8 cellular contexts compared by ENCODE assay signal in the genomic region with DNA sequence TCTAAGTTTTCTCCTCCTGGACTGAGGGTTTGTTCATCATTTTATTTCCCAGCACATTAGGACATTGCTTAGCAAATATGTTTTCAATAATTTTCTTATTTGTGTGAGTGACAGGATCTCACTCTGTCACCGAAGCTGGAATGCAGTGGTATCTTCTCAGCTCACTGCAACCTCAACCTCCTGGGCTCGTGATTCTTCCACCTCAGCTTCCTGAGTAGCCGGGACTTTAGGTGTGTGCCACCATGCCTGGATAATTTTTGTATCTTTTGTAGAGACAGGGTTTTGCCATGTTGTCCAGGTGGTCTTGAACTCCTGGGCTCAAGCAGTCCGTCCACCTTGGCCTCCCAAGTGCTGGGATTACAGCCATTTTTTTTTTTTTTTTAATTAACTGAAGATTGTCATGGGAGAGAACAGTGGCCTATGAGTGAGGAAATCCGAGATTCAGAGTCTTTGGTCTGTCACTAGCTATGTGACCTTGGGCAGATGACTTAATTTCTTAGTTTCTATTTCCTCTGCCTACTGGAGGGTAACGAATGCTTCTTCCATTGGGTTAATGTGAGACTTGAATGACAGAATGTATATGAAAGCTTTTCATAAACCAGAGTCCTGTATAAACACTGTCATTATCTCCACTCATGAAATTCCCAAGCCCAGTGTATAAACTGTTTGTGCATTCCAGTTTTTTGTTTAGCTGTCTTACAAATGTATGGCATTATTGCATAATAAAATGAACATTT. TPM values are rescaled to one million over a fixed set of nuclear protein-coding genes. Genes with fewer than 3 reads are reported as not detected.
DNase-seq lines count a peak whose midpoint lies in the region; ATAC-seq lines count a peak whose summit lies in the region.

No MANE protein-coding gene starts in this region.

- H3K27ac Mint-ChIP-seq in activated T-cell treated with anti-CD3 and anti-CD28 coated beads, Interleukin-2, amount 50 U/mL, for 72 hours, result peak overlapping the region; percentile 82
- peak overlapping the region; percentile 83 for H3K27ac Mint-ChIP-seq in stimulated activated naive B cell treated with anti-CD40 and anti-IgM and Interleukin-4, amounts not matched to agents 10 μg/mL and 1 μg/mL and 100 μg/mL, for 72 hours

- peaks cover 1% of the 10 kb centered on the region in 2 donors for H3K36me3 Mint-ChIP-seq in activated T-cell treated with anti-CD3 and anti-CD28 coated beads, Interleukin-2, amount 50 U/mL, for 72 hours (ENCODE audit: insufficient read depth in 2 of 2)
- H3K36me3 Mint-ChIP-seq in stimulated activated naive B cell treated with anti-CD40 and anti-IgM and Interleukin-4, amounts not matched to agents 10 μg/mL and 1 μg/mL and 100 μg/mL, for 72 hours, result peaks cover 10 to 11% of the 10 kb centered on the region in 2 donors

- DNase-seq in activated T-cell treated with anti-CD3 and anti-CD28 coated beads, Interleukin-2, amount 50 U/mL, for 72 hours, result no peak
- no peak for DNase-seq in activated T-cell treated with anti-CD3 and anti-CD28 coated beads, Interleukin-2, amount 50 U/mL, for 48 hours
- peak; percentile 80 for DNase-seq in NAMALWA (ENCODE audit: low spot score)
- no peak for DNase-seq in stimulated activated naive B cell treated with anti-CD40 and anti-IgM and Interleukin-4, amounts not matched to agents 10 μg/mL and 1 μg/mL and 100 μg/mL, for 72 hours
- no peak for DNase-seq in stimulated activated naive CD4-positive, alpha-beta T cell treated with Interleukin-2 at 50 U/mL for 16 hours (lab: John Stamatoyannopoulos, UW)
- DNase-seq in left lobe of liver (ENCODE audit: low spot score), result no peak
- no peak for DNase-seq in HPDE6-E6E7 (ENCODE audit: extremely low spot score)

- peak; percentile 64 to 70 for ATAC-seq in activated T-cell treated with anti-CD3 and anti-CD28 coated beads, Interleukin-2, amount 50 U/mL, for 72 hours (replicated peaks in 1 of 2)
- ATAC-seq in HG02642 (IDR thresholded peaks at IDR 0.05; ENCODE audit: poor library complexity, unreplicated experiment), result peak; percentile 79
- ATAC-seq in stimulated activated naive B cell treated with anti-CD40 and anti-IgM and Interleukin-4, amounts not matched to agents 10 μg/mL and 1 μg/mL and 100 μg/mL, for 72 hours (replicated peaks), result peak; percentile 76 to 79
- ATAC-seq in left lobe of liver, result no peak

- no peaks in the 10 kb centered on the region for H3K27me3 Mint-ChIP-seq in activated T-cell treated with anti-CD3 and anti-CD28 coated beads, Interleukin-2, amount 50 U/mL, for 72 hours (ENCODE audit: low read depth)
- H3K27me3 Mint-ChIP-seq in stimulated activated naive B cell treated with anti-CD40 and anti-IgM and Interleukin-4, amounts not matched to agents 10 μg/mL and 1 μg/mL and 100 μg/mL, for 72 hours, result no peaks in the 10 kb centered on the region

- H3K4me1 Mint-ChIP-seq in activated T-cell treated with anti-CD3 and anti-CD28 coated beads, Interleukin-2, amount 50 U/mL, for 72 hours (ENCODE audit: low read depth), result peaks cover 61% of the 10 kb centered on the region
- H3K4me1 Mint-ChIP-seq in stimulated activated naive B cell treated with anti-CD40 and anti-IgM and Interleukin-4, amounts not matched to agents 10 μg/mL and 1 μg/mL and 100 μg/mL, for 72 hours, result peaks cover 27 to 63% of the 10 kb centered on the region in 2 donors

- peak overlapping the region; percentile 65 to 69 for H3K4me3 Mint-ChIP-seq in activated T-cell treated with anti-CD3 and anti-CD28 coated beads, Interleukin-2, amount 50 U/mL, for 72 hours
- H3K4me3 Mint-ChIP-seq in stimulated activated naive B cell treated with anti-CD40 and anti-IgM and Interleukin-4, amounts not matched to agents 10 μg/mL and 1 μg/mL and 100 μg/mL, for 72 hours, result peak overlapping the region; percentile 7 to 63

- H3K9me3 Mint-ChIP-seq in activated T-cell treated with anti-CD3 and anti-CD28 coated beads, Interleukin-2, amount 50 U/mL, for 72 hours, result no peaks in the 10 kb centered on the region
- H3K9me3 Mint-ChIP-seq in stimulated activated naive B cell treated with anti-CD40 and anti-IgM and Interleukin-4, amounts not matched to agents 10 μg/mL and 1 μg/mL and 100 μg/mL, for 72 hours, result no peaks in the 10 kb centered on the region

RNA-seq across cellular contexts. Expression of a gene that starts 23.9 kb away (rescaled TPM):
- 10 to 100 TPM; 27.6 to 34.3 TPM for total RNA-seq in activated T-cell treated with anti-CD3 and anti-CD28 coated beads, Interleukin-2, amount 50 U/mL, for 72 hours
- 6.0 TPM for total RNA-seq in left lobe of liver
